ENCODE assay signal across 7 cellular contexts in genomic region chr1:22641906-22642636, GRCh38. TPM values are rescaled to one million over a fixed set of nuclear protein-coding genes. Genes with fewer than 3 reads are reported as not detected.
DNase-seq lines count a peak whose midpoint lies in the region; ATAC-seq and TF ChIP-seq lines count a peak whose summit lies in the region.

No MANE protein-coding gene starts in this region.

- H3K9me3 ChIP-seq in breast epithelium: no peaks in the 10 kb centered on the region

- H3K27ac ChIP-seq in breast epithelium: no peak overlapping the region

- intact Hi-C loops in breast epithelium (cut with DNase I; ENCODE audit: low total_unique reads): loop anchor here (5.0 kb wide), 1 partner anchor 220 kb away; no protein-coding TSS in a partner anchor

- no peaks in the 10 kb centered on the region for H3K36me3 ChIP-seq in breast epithelium

- DNase-seq in GM12864 (ENCODE audit: low read depth) (no peak), NCI-H1930 (lab: John Stamatoyannopoulos, UW) (peak; percentile 22 to 65), breast epithelium (ENCODE audit: low spot score in 2 of 2) (peak; percentile 53 to 80), islet precursor cell (peak; percentile 88)
- peak; percentile 11 to 56 (median 41) for DNase-seq in activated CD4-positive, CD25-positive, alpha-beta regulatory T cell (lab: John Stamatoyannopoulos, UW)
- DNase-seq in stimulated activated CD4-positive, alpha-beta T cell treated with anti-CD3 and anti-CD28 coated beads, Interleukin-1b, Interleukin-23, amount 100 ng/mL, for 48 hours: peak; percentile 66

- no peaks in the 10 kb centered on the region for H3K27me3 ChIP-seq in breast epithelium

- no peak for TF ChIP-seq POLR2A in breast epithelium (IDR thresholded peaks at IDR 0.05)

- no peak for ATAC-seq in GM21619 (IDR thresholded peaks at IDR 0.05; ENCODE audit: unreplicated experiment)

- TF ChIP-seq CTCF in GM12864 (IDR thresholded peaks at IDR 0.05; ENCODE audit: low read depth, low read length, missing control alignments) (peak; percentile 85), breast epithelium (IDR thresholded peaks at IDR 0.05) (peak; percentile 54 to 89 (median 86))

- H3K4me1 ChIP-seq in breast epithelium: no peaks in the 10 kb centered on the region

- no peak overlapping the region for H3K4me3 ChIP-seq in GM12864 (ENCODE audit: low read depth, low read length)
- H3K4me3 ChIP-seq in breast epithelium: no peak overlapping the region

RNA-seq across cellular contexts. Expression of gene C1QC, which starts 1.4 kb away (rescaled TPM):
- total RNA-seq in breast epithelium: 100 to 1,000 TPM in 2 of 3 donors, 10 to 100 TPM in 1; 76.4 to 385 (median 113) TPM

RNA-seq across cellular contexts. Expression of gene C1QA, which starts 5.6 kb away (rescaled TPM):
- 100 to 1,000 TPM in 2 of 3 donors, 10 to 100 TPM in 1; 55.7 to 355 (median 104) TPM for total RNA-seq in breast epithelium

RNA-seq across cellular contexts. Expression of gene C1QB, which starts 11.0 kb away (rescaled TPM):
- 100 to 1,000 TPM; 172 to 706 (median 330) TPM for total RNA-seq in breast epithelium
